Comparison of ENCODE assay signal across 28 cellular contexts in the genomic region with DNA sequence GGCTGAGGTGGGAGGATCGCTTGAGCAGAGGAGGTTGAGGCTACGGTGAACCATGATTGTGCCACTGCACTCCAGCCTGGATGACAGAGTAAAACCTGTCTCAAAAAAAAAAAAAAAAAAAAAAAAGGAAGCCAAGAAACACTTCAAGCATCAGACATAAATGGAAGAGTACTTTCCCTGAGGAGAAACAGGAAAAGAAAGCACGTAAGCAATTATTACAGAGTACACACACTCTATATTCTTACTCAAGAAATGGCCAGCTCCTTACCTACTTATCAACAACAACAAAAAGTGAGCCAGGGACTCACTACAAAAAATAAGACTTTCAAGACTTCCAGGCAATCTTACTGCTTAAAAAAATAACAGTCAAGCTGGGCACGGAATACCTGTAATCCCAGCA.
"Had no signal": no experiment of that assay in that cellular context is flagged by ENCODE, and none has a peak within 500 bp of the region (broad histone marks: within the 10 kb centered on the region; RNA-seq: fewer than 3 reads in every experiment).

No MANE protein-coding gene starts in this region.

- H3K27me3 ChIP-seq: breast epithelium, colonic mucosa, esophagus squamous epithelium, heart right ventricle, neural progenitor cell, right atrium auricular region, transverse colon had no signal

- H3K27ac Mint-ChIP-seq: activated T-cell treated with anti-CD3 and anti-CD28 coated beads, Interleukin-2, amount 50 U/mL, for 72 hours; mesothelial cell of epicardium; neural progenitor cell; stimulated activated memory B cell treated with anti-CD40 and anti-IgM and Interleukin-4, amounts not matched to agents 10 μg/mL and 1 μg/mL and 100 μg/mL, for 72 hours had no signal

- H3K4me1 Mint-ChIP-seq: neural progenitor cell had no signal

- H2AFZ ChIP-seq: neural progenitor cell, parathyroid adenoma had no signal

- H3K4me2 ChIP-seq: neural progenitor cell, smooth muscle cell had no signal

- H3K9me3 Mint-ChIP-seq: activated T-cell treated with anti-CD3 and anti-CD28 coated beads, Interleukin-2, amount 50 U/mL, for 72 hours; stimulated activated memory B cell treated with anti-CD40 and anti-IgM and Interleukin-4, amounts not matched to agents 10 μg/mL and 1 μg/mL and 100 μg/mL, for 72 hours had no signal

- FAIRE-seq: endometrium, urothelium cell line had no signal

- H3K4me3 ChIP-seq: breast epithelium, colonic mucosa, esophagus squamous epithelium, heart right ventricle, neural progenitor cell, psoas muscle, right atrium auricular region, smooth muscle cell, transverse colon had no signal

- ATAC-seq: activated naive CD4-positive, alpha-beta T cell treated with anti-CD3 and anti-CD28 coated beads, Interleukin-2, amount 50 U/mL, for 72 hours; activated T-cell treated with anti-CD3 and anti-CD28 coated beads, Interleukin-2, amount 50 U/mL, for 72 hours; stimulated activated memory B cell treated with anti-CD40 and anti-IgM and Interleukin-4, amounts not matched to agents 10 μg/mL and 1 μg/mL and 100 μg/mL, for 72 hours had no signal

- H3K4me1 ChIP-seq: colonic mucosa, neural progenitor cell, parathyroid adenoma had no signal

- H3K9ac ChIP-seq: neural progenitor cell, parathyroid adenoma had no signal

- H3K27me3 Mint-ChIP-seq: naive B cell; stimulated activated memory B cell treated with anti-CD40 and anti-IgM and Interleukin-4, amounts not matched to agents 10 μg/mL and 1 μg/mL and 100 μg/mL, for 72 hours had no signal

- H3K4me3 Mint-ChIP-seq: activated T-cell treated with anti-CD3 and anti-CD28 coated beads, Interleukin-2, amount 50 U/mL, for 72 hours; mesothelial cell of epicardium; naive B cell; neural progenitor cell; stimulated activated memory B cell treated with anti-CD40 and anti-IgM and Interleukin-4, amounts not matched to agents 10 μg/mL and 1 μg/mL and 100 μg/mL, for 72 hours had no signal

- H3K27ac ChIP-seq: breast epithelium, colonic mucosa, epithelial cell of prostate, esophagus squamous epithelium, neural progenitor cell, parathyroid adenoma, psoas muscle, transverse colon had no signal

- H3K36me3 ChIP-seq: breast epithelium, colonic mucosa had no signal

- H3K9me3 ChIP-seq: colonic mucosa had no signal

- DNase-seq: activated CD4-positive, alpha-beta T cell treated with anti-CD3 and anti-CD28 coated beads for 4 hours; activated CD4-positive, alpha-beta T cell treated with anti-CD3 and anti-CD28 coated beads, Interleukin-2, amount 50 U/mL, for 4 hours; activated naive CD4-positive, alpha-beta T cell; activated T-cell treated with anti-CD3 and anti-CD28 coated beads for 4 hours; activated T-cell treated with anti-CD3 and anti-CD28 coated beads, Interleukin-2, amount 50 U/mL, for 72 hours; colonic mucosa; effector CD8-positive, alpha-beta T cell; esophagus squamous epithelium; foreskin melanocyte; heart right ventricle; naive B cell; occipital lobe; psoas muscle; stimulated activated CD4-positive, alpha-beta T cell treated with anti-CD3 and anti-CD28 coated beads, Interleukin-1b, Interleukin-23, amount 100 ng/mL, for 48 hours; stimulated activated CD4-positive, alpha-beta T cell treated with anti-CD3 and anti-CD28 coated beads, Interleukin-4, amount 100 ng/mL, for 4 hours; stimulated activated CD8-positive, alpha-beta memory T cell treated with anti-CD3 and anti-CD28 coated beads, Interleukin-4, amount 100 ng/mL, for 48 hours; transverse colon had no signal
